ENCODE assay signal across 1 cellular context in the genomic region with DNA sequence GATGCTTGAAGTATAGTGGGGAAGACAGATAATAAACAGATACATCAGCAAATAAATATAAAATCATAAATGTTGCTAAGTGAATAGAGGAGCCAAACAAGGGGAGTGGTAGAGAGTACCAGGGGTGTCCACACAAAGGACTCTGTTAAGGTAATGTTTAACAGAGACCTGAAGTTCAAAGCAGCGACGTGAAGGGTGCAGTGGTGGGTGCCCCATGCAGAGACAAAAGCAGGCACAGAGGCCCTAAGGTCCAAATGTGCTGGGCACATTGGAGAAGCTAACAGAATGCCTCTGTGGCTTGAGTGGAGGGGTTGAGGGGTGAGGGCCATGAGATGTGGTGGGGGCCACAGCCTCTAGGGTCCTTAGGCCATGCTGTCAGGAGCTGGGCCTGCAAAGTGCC.
A peak's percentile ranks its signal among the peaks of the same experiment; 100 is the strongest.
TF ChIP-seq lines count a peak whose summit lies in the region.

No MANE protein-coding gene starts in this region.

TF ChIP-seq in HepG2, 621 proteins besides CTCF, POLR2A, EP300 and RAD21 (continued from another document):
- TF ChIP-seq LRRFIP1 (CRISPR knock-in tag; conservative IDR thresholded peaks at IDR 0.05) (no peak), NR1H2 (CRISPR knock-in tag; IDR thresholded peaks at IDR 0.05; ENCODE audit: borderline replicate concordance, low read depth) (no peak), HNF4A (CRISPR knock-in tag; IDR thresholded peaks at IDR 0.05) (0 out of 2 replicates have a peak, but pooled peaks have one; percentile 5), ZNF414 (CRISPR knock-in tag; IDR thresholded peaks at IDR 0.05) (no peak), GTF3A (CRISPR knock-in tag; conservative IDR thresholded peaks at IDR 0.05) (no peak), ZNF7 (CRISPR knock-in tag; IDR thresholded peaks at IDR 0.05) (0 out of 2 replicates have a peak, but pooled peaks have one; percentile 31), ZFP37 (CRISPR knock-in tag; IDR thresholded peaks at IDR 0.05; ENCODE audit: borderline replicate concordance) (no peak), ZNF558 (CRISPR knock-in tag; IDR thresholded peaks at IDR 0.05; ENCODE audit: borderline replicate concordance) (no peak), ZNF230 (CRISPR knock-in tag; IDR thresholded peaks at IDR 0.05) (no peak), SALL1 (CRISPR knock-in tag; IDR thresholded peaks at IDR 0.05) (0 out of 2 replicates have a peak, but pooled peaks have one; percentile 15), CREM (IDR thresholded peaks at IDR 0.05) (no peak), CREM (CRISPR knock-in tag; IDR thresholded peaks at IDR 0.05) (no peak), ZFX (CRISPR knock-in tag; IDR thresholded peaks at IDR 0.05; ENCODE audit: low read depth) (0 out of 2 replicates have a peak, but pooled peaks have one; percentile 25), MAFK (conservative IDR thresholded peaks at IDR 0.05 in 1 of 2, IDR thresholded peaks at IDR 0.05 in 1 of 2; ENCODE audit: low read length in 2 of 2) (0 out of 4 replicates have a peak, but pooled peaks of 1 of the 2 experiments have one; percentile 4), PAXIP1 (CRISPR knock-in tag; conservative IDR thresholded peaks at IDR 0.05) (peak; percentile 51), SOX13 (IDR thresholded peaks at IDR 0.05) (no peak), SOX13 (CRISPR knock-in tag; conservative IDR thresholded peaks at IDR 0.05 in 1 of 2, IDR thresholded peaks at IDR 0.05 in 1 of 2) (peak in 1 of 2 experiments; percentile 50; a peak in 1 of 4 replicates), ZNF724P (CRISPR knock-in tag; IDR thresholded peaks at IDR 0.05; ENCODE audit: borderline replicate concordance) (no peak), NFE2L2 (IDR thresholded peaks at IDR 0.05; ENCODE audit: low read length) (no peak), SOX5 (CRISPR knock-in tag; IDR thresholded peaks at IDR 0.05; ENCODE audit: borderline replicate concordance) (peak; percentile 48; the same call in 1 of the 2 replicates)
- TF ChIP-seq, protein P1, sequence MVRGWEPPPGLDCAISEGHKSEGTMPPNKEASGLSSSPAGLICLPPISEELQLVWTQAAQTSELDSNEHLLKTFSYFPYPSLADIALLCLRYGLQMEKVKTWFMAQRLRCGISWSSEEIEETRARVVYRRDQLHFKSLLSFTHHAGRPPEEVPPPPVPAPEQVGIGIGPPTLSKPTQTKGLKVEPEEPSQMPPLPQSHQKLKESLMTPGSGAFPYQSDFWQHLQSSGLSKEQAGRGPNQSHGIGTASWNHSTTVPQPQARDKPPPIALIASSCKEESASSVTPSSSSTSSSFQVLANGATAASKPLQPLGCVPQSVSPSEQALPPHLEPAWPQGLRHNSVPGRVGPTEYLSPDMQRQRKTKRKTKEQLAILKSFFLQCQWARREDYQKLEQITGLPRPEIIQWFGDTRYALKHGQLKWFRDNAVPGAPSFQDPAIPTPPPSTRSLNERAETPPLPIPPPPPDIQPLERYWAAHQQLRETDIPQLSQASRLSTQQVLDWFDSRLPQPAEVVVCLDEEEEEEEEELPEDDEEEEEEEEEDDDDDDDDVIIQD (CRISPR knock-in tag; IDR thresholded peaks at IDR 0.05; ENCODE audit: low read depth), result 0 out of 2 replicates have a peak, but pooled peaks have one; percentile 37
- TF ChIP-seq, protein P2, sequence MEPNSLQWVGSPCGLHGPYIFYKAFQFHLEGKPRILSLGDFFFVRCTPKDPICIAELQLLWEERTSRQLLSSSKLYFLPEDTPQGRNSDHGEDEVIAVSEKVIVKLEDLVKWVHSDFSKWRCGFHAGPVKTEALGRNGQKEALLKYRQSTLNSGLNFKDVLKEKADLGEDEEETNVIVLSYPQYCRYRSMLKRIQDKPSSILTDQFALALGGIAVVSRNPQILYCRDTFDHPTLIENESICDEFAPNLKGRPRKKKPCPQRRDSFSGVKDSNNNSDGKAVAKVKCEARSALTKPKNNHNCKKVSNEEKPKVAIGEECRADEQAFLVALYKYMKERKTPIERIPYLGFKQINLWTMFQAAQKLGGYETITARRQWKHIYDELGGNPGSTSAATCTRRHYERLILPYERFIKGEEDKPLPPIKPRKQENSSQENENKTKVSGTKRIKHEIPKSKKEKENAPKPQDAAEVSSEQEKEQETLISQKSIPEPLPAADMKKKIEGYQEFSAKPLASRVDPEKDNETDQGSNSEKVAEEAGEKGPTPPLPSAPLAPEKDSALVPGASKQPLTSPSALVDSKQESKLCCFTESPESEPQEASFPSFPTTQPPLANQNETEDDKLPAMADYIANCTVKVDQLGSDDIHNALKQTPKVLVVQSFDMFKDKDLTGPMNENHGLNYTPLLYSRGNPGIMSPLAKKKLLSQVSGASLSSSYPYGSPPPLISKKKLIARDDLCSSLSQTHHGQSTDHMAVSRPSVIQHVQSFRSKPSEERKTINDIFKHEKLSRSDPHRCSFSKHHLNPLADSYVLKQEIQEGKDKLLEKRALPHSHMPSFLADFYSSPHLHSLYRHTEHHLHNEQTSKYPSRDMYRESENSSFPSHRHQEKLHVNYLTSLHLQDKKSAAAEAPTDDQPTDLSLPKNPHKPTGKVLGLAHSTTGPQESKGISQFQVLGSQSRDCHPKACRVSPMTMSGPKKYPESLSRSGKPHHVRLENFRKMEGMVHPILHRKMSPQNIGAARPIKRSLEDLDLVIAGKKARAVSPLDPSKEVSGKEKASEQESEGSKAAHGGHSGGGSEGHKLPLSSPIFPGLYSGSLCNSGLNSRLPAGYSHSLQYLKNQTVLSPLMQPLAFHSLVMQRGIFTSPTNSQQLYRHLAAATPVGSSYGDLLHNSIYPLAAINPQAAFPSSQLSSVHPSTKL (CRISPR knock-in tag; IDR thresholded peaks at IDR 0.05), result 0 out of 2 replicates have a peak, but pooled peaks have one; percentile 21
- TF ChIP-seq, protein P3, sequence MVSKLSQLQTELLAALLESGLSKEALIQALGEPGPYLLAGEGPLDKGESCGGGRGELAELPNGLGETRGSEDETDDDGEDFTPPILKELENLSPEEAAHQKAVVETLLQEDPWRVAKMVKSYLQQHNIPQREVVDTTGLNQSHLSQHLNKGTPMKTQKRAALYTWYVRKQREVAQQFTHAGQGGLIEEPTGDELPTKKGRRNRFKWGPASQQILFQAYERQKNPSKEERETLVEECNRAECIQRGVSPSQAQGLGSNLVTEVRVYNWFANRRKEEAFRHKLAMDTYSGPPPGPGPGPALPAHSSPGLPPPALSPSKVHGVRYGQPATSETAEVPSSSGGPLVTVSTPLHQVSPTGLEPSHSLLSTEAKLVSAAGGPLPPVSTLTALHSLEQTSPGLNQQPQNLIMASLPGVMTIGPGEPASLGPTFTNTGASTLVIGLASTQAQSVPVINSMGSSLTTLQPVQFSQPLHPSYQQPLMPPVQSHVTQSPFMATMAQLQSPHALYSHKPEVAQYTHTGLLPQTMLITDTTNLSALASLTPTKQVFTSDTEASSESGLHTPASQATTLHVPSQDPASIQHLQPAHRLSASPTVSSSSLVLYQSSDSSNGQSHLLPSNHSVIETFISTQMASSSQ (IDR thresholded peaks at IDR 0.05; ENCODE audit: low read depth), result peak; percentile 73
- TF ChIP-seq, protein P3 (CRISPR knock-in tag; IDR thresholded peaks at IDR 0.05; ENCODE audit: borderline replicate concordance), result peak; percentile 75; the same call in 1 of the 2 replicates
